Comparison of ENCODE assay signal across 26 cellular contexts in the genomic region with DNA sequence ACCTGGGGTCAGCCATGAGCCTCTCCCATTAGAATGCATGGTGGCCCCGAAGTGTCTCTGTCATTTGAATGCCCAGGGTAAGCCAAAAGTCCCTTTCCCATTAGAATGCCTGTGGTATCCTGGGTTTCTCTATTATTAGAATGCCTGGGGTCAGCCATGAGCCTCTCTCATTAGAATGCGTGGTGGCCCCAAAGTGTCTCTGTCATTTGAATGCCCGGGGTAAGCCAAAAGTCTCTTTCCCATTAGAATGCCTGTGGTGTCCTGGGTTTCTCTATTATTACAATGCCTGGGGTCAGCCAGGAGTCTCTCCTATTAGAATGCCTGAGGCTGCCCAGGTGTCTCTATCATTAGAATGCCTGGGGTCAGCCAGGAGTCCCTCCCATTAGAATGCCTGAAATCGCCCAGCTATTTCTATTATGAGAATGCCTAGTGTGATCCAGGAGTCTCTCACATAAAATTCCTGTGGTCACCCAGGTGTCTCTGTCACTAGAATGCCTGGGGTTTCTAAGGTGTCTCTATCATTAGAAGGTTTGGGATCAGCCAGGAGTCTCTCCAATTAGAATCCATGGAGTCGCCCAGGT.
"Had no signal": no experiment of that assay in that cellular context is flagged by ENCODE, and none has a peak within 500 bp of the region (broad histone marks: within the 10 kb centered on the region; RNA-seq: fewer than 3 reads in every experiment).

No MANE protein-coding gene starts in this region.

- H3K36me3 ChIP-seq: brain microvascular endothelial cell, esophagus squamous epithelium, gastroesophageal sphincter, WERI-Rb-1 had no signal

- H3K4me3 ChIP-seq: esophagus squamous epithelium, gastroesophageal sphincter had no signal

- ATAC-seq: activated CD4-positive, CD25-positive, alpha-beta regulatory T cell treated with anti-CD3 and anti-CD28 coated beads, Interleukin-2, amount 50 U/mL, for 24 hours; activated CD8-positive, alpha-beta T cell treated with anti-CD3 and anti-CD28 coated beads, Interleukin-2, amount 10 ng/mL, durations not matched to agents 7 days and 5 days; activated T-cell treated with anti-CD3 and anti-CD28 coated beads, Interleukin-2, amount 50 U/mL, for 72 hours; gastroesophageal sphincter; T-helper 17 cell had no signal

- H3K27ac ChIP-seq: brain microvascular endothelial cell, epithelial cell of prostate, esophagus squamous epithelium, gastroesophageal sphincter, WERI-Rb-1 had no signal

- DNase-seq: activated B cell treated with CpG ODN at 0.5 μM for 24 hours; activated CD4-positive, alpha-beta memory T cell treated with anti-CD3 and anti-CD28 coated beads for 36 hours; activated CD4-positive, alpha-beta T cell treated with anti-CD3 and anti-CD28 coated beads for 48 hours; activated CD8-positive, alpha-beta memory T cell treated with anti-CD3 and anti-CD28 coated beads, Interleukin-2, amount 50 U/mL, for 48 hours; activated CD8-positive, alpha-beta T cell treated with anti-CD3 and anti-CD28 coated beads, Interleukin-2, amount 10 ng/mL, durations not matched to agents 7 days and 5 days; activated gamma-delta T cell treated with Interleukin-2 at 50 U/mL for 16 hours; activated naive CD4-positive, alpha-beta T cell treated with anti-CD3 and anti-CD28 coated beads, Interleukin-2, amount 50 U/mL, for 16 hours; activated naive CD4-positive, alpha-beta T cell treated with Interleukin-2 at 50 U/mL for 16 hours; activated T-cell treated with anti-CD3 and anti-CD28 coated beads for 4 hours; activated T-cell treated with anti-CD3 and anti-CD28 coated beads, Interleukin-2, amount 50 U/mL, for 24 hours; activated T-cell treated with anti-CD3 and anti-CD28 coated beads, Interleukin-2, amount 50 U/mL, for 72 hours; amniotic stem cell; anterior cingulate cortex; brain microvascular endothelial cell; cortex of kidney; dermis blood vessel endothelial cell; effector CD8-positive, alpha-beta T cell; esophagus squamous epithelium; foreskin melanocyte; T-helper 1 cell; T-helper 17 cell; T1000; WERI-Rb-1 had no signal

- H3K4me1 ChIP-seq: esophagus squamous epithelium, gastroesophageal sphincter had no signal

- H3K27me3 ChIP-seq: brain microvascular endothelial cell had no signal
